Comparison of ENCODE assay signal across 13 cellular contexts in the genomic region with DNA sequence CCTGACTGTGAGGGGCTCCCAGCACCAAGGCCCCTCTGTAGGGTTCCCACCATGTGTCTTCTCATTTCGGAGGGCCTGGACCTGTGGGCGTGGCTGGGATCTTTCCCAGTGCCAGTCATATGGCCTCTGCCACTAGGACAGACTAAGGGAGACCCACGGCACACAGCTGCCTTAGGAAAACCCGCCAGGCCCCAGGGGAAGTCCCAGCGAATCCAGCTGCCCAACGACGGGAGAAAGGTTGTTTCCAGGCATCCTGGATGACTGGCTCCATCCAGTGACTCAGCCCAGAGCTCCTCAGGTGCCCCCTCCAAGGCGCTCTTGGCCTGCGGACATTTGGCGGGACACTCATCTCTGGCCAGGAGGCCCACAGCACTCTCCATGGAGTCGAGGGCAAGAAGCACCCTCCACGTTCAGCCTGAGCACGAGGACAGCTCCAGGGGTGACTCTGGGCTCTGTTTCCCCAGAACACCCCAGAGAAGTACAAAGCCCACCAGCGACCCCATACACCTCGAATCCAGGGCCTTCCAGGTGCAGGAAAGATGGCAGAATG.
"Had no signal": no experiment of that assay in that cellular context is flagged by ENCODE, and none has a peak within 500 bp of the region (broad histone marks: within the 10 kb centered on the region; RNA-seq: fewer than 3 reads in every experiment).

No MANE protein-coding gene starts in this region.

- ATAC-seq: activated CD4-positive, alpha-beta T cell treated with anti-CD3 and anti-CD28 coated beads for 36 hours; gastroesophageal sphincter; lower lobe of right lung; WTC11 had no signal

- H3K27ac Mint-ChIP-seq: activated CD4-positive, alpha-beta T cell treated with anti-CD3 and anti-CD28 coated beads for 36 hours; activated naive CD8-positive, alpha-beta T cell; progenitor cell of endocrine pancreas; stimulated activated naive CD8-positive, alpha-beta T cell treated with anti-CD3 and anti-CD28 coated beads, Interleukin-15, Interleukin-2, amounts not matched to agents 100 ng/mL and 50 ng/mL, for 24 hours; WTC11 had no signal

- H3K4me3 Mint-ChIP-seq: activated CD4-positive, alpha-beta T cell treated with anti-CD3 and anti-CD28 coated beads for 36 hours; activated naive CD8-positive, alpha-beta T cell; stimulated activated naive CD8-positive, alpha-beta T cell treated with anti-CD3 and anti-CD28 coated beads, Interleukin-15, Interleukin-2, amounts not matched to agents 100 ng/mL and 50 ng/mL, for 24 hours; WTC11 had no signal

- H3K9me3 ChIP-seq: gastroesophageal sphincter, lower lobe of right lung, suprapubic skin, transverse colon, vagina had no signal

- H3K27me3 ChIP-seq: gastroesophageal sphincter, suprapubic skin, transverse colon, vagina had no signal

- H3K27ac ChIP-seq: gastroesophageal sphincter, lower lobe of right lung, suprapubic skin, transverse colon, vagina had no signal

- H3K4me1 Mint-ChIP-seq: WTC11 had no signal

- H3K4me3 ChIP-seq: gastroesophageal sphincter, lower lobe of right lung, suprapubic skin, transverse colon, vagina had no signal

- DNase-seq: activated CD4-positive, alpha-beta T cell treated with anti-CD3 and anti-CD28 coated beads for 36 hours; activated CD4-positive, alpha-beta T cell treated with anti-CD3 and anti-CD28 coated beads, Interleukin-2, amount 50 U/mL, for 48 hours; effector CD4-positive, alpha-beta T cell; lower lobe of right lung; midbrain; transverse colon had no signal

- H3K36me3 ChIP-seq: gastroesophageal sphincter, lower lobe of right lung, suprapubic skin, transverse colon, vagina had no signal

- H3K4me1 ChIP-seq: suprapubic skin, transverse colon, vagina had no signal

- H3K9me3 Mint-ChIP-seq: stimulated activated naive CD8-positive, alpha-beta T cell treated with anti-CD3 and anti-CD28 coated beads, Interleukin-15, Interleukin-2, amounts not matched to agents 100 ng/mL and 50 ng/mL, for 24 hours had no signal

- H3K36me3 Mint-ChIP-seq: activated naive CD8-positive, alpha-beta T cell; WTC11 had no signal

- H3K27me3 Mint-ChIP-seq: activated CD4-positive, alpha-beta T cell treated with anti-CD3 and anti-CD28 coated beads for 36 hours; activated naive CD8-positive, alpha-beta T cell; progenitor cell of endocrine pancreas; stimulated activated naive CD8-positive, alpha-beta T cell treated with anti-CD3 and anti-CD28 coated beads, Interleukin-15, Interleukin-2, amounts not matched to agents 100 ng/mL and 50 ng/mL, for 24 hours had no signal
